Comparison of ENCODE assay signal across 19 cellular contexts in the genomic region with DNA sequence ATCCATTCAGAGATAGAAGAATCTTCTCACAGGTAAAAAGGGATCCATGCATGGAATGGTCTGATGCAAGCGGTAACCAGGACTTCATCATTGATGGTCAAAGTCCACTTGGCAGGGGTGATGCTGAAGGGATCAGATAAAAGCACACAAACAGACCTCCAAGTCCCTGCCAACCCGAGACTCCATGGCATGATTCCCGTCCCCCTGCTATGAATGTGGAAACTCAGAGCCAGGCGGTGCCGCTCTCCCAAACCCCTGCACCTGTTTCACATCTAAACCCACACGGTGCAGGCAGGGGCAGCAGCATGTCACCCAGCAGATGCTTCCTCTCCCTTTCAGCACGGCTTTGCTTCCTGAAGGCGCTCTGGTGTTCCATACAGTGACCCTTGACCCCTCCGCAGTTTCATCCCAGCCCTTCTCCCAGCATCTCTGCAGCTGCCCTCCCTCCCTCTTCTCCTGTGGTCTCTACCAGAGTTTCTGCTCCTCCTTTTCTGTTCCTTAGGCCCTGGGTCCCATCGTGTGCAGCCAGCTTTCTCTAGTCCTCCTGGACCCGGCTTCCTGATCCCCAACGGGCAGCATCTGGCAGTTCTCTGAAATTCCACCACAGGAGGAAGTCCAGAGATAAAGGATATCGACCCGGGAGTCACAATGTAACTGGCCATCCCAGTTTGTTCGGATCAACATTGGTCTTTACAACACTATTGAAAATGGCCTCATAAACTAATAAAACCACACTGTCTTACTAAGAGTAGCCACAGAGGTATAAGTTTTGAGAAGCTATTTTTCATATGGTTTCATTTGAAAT.
DNase-seq lines count a peak whose midpoint lies in the region; ATAC-seq and TF ChIP-seq lines count a peak whose summit lies in the region.
"Had no signal": no experiment of that assay in that cellular context is flagged by ENCODE, and none has a peak within 500 bp of the region (broad histone marks: within the 10 kb centered on the region; RNA-seq: fewer than 3 reads in every experiment).

No MANE protein-coding gene starts in this region.

- no peak for TF ChIP-seq EP300 in esophagus muscularis mucosa (IDR thresholded peaks at IDR 0.05)

- H3K4me2 ChIP-seq in neural progenitor cell, result no peak overlapping the region

- peak overlapping the region; percentile 23 for H3K27ac Mint-ChIP-seq in neural progenitor cell
- H3K27ac Mint-ChIP-seq: activated B cell treated with CpG ODN at 0.5 μM for 24 hours; T-helper 1 cell treated with Interleukin-12 subunit alpha and Interleukin-12 subunit beta and Interleukin-4 antibody, amounts not matched to agents 30 μg/mL and 1 μg/mL, for 36 hours had no signal

- H3K27me3 ChIP-seq in esophagus muscularis mucosa, result no peaks in the 10 kb centered on the region
- no peaks in the 10 kb centered on the region for H3K27me3 ChIP-seq in neural progenitor cell
- H3K27me3 ChIP-seq: adrenal gland, spleen, upper lobe of left lung had no signal

- H3K9me3 Mint-ChIP-seq in neural progenitor cell, result peaks cover 14% of the 10 kb centered on the region

- peak; percentile 73 for DNase-seq in HT-29 (ENCODE audit: low spot score)
- peak; percentile 60 for DNase-seq in esophagus muscularis mucosa (ENCODE audit: extremely low spot score)
- DNase-seq in neural progenitor cell (ENCODE audit: low spot score), result peak; percentile 39
- no peak for DNase-seq in D341Med (ENCODE audit: low spot score)
- no peak for DNase-seq in DMS153 (lab: John Stamatoyannopoulos, UW)
- DNase-seq: activated B cell treated with CpG ODN at 0.5 μM for 24 hours; midbrain; MM.1S; NCI-H2029; NCI-H510A; spleen; stimulated activated naive CD4-positive, alpha-beta T cell; upper lobe of left lung had no signal

- peaks cover 0 to 15% (median 9%) of the 10 kb centered on the region in 4 donors for H3K9me3 ChIP-seq in esophagus muscularis mucosa
- no peaks in the 10 kb centered on the region for H3K9me3 ChIP-seq in neural progenitor cell (ENCODE audit: low read depth)

- peaks cover 2% of the 10 kb centered on the region for H3K27me3 Mint-ChIP-seq in neural progenitor cell (ENCODE audit: insufficient read depth, low read depth)
- H3K27me3 Mint-ChIP-seq: central memory CD8-positive, alpha-beta T cell had no signal

- TF ChIP-seq POLR2A in esophagus muscularis mucosa (IDR thresholded peaks at IDR 0.05; ENCODE audit: low read depth), result no peak

- H2AFZ ChIP-seq in neural progenitor cell (replicated peaks), result no peak overlapping the region

- no peaks in the 10 kb centered on the region for H3K79me2 ChIP-seq in neural progenitor cell (ENCODE audit: low read depth)

- H3K4me3 Mint-ChIP-seq in neural progenitor cell, result peak overlapping the region; percentile 42
- H3K4me3 Mint-ChIP-seq: activated B cell treated with CpG ODN at 0.5 μM for 24 hours; central memory CD8-positive, alpha-beta T cell; T-helper 1 cell treated with Interleukin-12 subunit alpha and Interleukin-12 subunit beta and Interleukin-4 antibody, amounts not matched to agents 30 μg/mL and 1 μg/mL, for 36 hours had no signal

- WGBS in esophagus muscularis mucosa, result 79% methylated on average over 15 of the region's 15 CpGs

- H3K4me3 ChIP-seq in esophagus muscularis mucosa (no peak overlapping the region), neural progenitor cell (no peak overlapping the region)
- H3K4me3 ChIP-seq: adrenal gland, spleen, upper lobe of left lung had no signal

- intact Hi-C loops in esophagus muscularis mucosa (cut with DNase I), result no loop called here

- H3K4me1 ChIP-seq in esophagus muscularis mucosa (no peaks in the 10 kb centered on the region), neural progenitor cell (peaks cover 7% of the 10 kb centered on the region)
- H3K4me1 ChIP-seq: adrenal gland, upper lobe of left lung had no signal

- no peaks in the 10 kb centered on the region for H3K36me3 ChIP-seq in esophagus muscularis mucosa
- no peaks in the 10 kb centered on the region for H3K36me3 ChIP-seq in neural progenitor cell
- H3K36me3 ChIP-seq: adrenal gland, spleen, upper lobe of left lung had no signal

- H3F3A ChIP-seq in neural progenitor cell (ENCODE audit: low read depth), result no peaks in the 10 kb centered on the region

- TF ChIP-seq CTCF in 22Rv1 (IDR thresholded peaks at IDR 0.05) (no peak), esophagus muscularis mucosa (IDR thresholded peaks at IDR 0.05) (no peak), neural progenitor cell (IDR thresholded peaks at IDR 0.05) (no peak)

- ATAC-seq in GM18909 (IDR thresholded peaks at IDR 0.05; ENCODE audit: poor library complexity, unreplicated experiment) (no peak), GM21786 (IDR thresholded peaks at IDR 0.05; ENCODE audit: unreplicated experiment) (no peak)

- H3K4me1 Mint-ChIP-seq in neural progenitor cell, result peaks cover 30% of the 10 kb centered on the region
- H3K4me1 Mint-ChIP-seq: activated B cell treated with CpG ODN at 0.5 μM for 24 hours; central memory CD8-positive, alpha-beta T cell had no signal

- no peak overlapping the region for H3K9ac ChIP-seq in neural progenitor cell

- peak overlapping the region; percentile 44 for H3K27ac ChIP-seq in 22Rv1
- H3K27ac ChIP-seq in esophagus muscularis mucosa (replicated peaks in 1 of 4), result no peak overlapping the region
- no peak overlapping the region for H3K27ac ChIP-seq in neural progenitor cell
- H3K27ac ChIP-seq: upper lobe of left lung had no signal

- no peaks in the 10 kb centered on the region for H4K20me1 ChIP-seq in neural progenitor cell (ENCODE audit: low read depth)

- H3K36me3 Mint-ChIP-seq in neural progenitor cell, result no peaks in the 10 kb centered on the region

Comparison
In these comparisons a context has a peak if more than half of its experiments do, and no peak if none do; other contexts are left out.
1. DNase-seq: peak in HT-29 (single experiment), esophagus muscularis mucosa (single experiment) and neural progenitor cell (single experiment); none in D341Med (single experiment) and DMS153 (single experiment).